ENCODE assay signal across 1 cellular context in the genomic region with DNA sequence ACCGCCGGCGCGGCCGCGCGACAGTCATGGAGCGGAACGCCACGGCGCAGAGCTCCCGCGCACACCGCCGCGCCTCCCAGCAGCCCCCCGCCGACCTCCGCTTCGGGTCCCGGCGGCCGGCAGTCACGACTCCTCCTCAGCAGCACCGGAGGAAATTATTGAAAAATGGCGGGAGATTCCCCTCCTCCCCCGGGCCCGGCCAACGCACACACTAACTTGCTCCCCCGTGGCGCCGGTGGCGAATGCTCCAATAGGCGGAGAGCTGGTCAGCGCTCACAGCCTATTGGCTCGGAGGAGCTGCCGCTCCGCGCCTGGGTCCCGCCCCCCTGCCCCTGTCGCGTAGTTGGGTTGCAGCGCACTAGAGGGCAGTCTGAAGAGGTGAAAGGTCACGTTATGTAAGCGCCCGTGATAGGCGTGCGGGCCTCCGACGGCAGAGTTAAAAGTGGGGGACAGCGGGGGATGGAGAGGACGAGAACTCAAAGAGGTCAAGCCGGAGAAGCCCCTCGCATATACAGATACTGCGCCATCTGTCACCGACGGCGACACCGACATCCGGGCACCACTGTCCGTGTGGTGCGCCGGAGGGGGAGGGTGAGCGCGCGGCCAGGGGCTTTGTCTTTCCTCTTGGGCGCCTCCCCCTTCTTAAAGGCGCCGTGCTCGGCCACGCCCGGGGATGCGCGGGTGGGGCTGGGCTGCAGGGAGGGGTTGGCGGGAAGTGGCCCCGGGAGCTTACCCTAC.
TF ChIP-seq lines count a peak whose summit lies in the region.

A gene with protein sequence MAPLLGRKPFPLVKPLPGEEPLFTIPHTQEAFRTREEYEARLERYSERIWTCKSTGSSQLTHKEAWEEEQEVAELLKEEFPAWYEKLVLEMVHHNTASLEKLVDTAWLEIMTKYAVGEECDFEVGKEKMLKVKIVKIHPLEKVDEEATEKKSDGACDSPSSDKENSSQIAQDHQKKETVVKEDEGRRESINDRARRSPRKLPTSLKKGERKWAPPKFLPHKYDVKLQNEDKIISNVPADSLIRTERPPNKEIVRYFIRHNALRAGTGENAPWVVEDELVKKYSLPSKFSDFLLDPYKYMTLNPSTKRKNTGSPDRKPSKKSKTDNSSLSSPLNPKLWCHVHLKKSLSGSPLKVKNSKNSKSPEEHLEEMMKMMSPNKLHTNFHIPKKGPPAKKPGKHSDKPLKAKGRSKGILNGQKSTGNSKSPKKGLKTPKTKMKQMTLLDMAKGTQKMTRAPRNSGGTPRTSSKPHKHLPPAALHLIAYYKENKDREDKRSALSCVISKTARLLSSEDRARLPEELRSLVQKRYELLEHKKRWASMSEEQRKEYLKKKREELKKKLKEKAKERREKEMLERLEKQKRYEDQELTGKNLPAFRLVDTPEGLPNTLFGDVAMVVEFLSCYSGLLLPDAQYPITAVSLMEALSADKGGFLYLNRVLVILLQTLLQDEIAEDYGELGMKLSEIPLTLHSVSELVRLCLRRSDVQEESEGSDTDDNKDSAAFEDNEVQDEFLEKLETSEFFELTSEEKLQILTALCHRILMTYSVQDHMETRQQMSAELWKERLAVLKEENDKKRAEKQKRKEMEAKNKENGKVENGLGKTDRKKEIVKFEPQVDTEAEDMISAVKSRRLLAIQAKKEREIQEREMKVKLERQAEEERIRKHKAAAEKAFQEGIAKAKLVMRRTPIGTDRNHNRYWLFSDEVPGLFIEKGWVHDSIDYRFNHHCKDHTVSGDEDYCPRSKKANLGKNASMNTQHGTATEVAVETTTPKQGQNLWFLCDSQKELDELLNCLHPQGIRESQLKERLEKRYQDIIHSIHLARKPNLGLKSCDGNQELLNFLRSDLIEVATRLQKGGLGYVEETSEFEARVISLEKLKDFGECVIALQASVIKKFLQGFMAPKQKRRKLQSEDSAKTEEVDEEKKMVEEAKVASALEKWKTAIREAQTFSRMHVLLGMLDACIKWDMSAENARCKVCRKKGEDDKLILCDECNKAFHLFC (N-terminal part only) (minus strand): TSS at position 213 of the 738 bp plus-strand sequence. CDS start 360 bp downstream, outside the sequence.

TF ChIP-seq in A549, 52 proteins besides CTCF, POLR2A, EP300 and RAD21 (continued from another document):
- peak; percentile 67; the same call in 1 of the 2 replicates for TF ChIP-seq MYC (IDR thresholded peaks at IDR 0.05; ENCODE audit: borderline replicate concordance, low read length)
